In the genomic region with DNA sequence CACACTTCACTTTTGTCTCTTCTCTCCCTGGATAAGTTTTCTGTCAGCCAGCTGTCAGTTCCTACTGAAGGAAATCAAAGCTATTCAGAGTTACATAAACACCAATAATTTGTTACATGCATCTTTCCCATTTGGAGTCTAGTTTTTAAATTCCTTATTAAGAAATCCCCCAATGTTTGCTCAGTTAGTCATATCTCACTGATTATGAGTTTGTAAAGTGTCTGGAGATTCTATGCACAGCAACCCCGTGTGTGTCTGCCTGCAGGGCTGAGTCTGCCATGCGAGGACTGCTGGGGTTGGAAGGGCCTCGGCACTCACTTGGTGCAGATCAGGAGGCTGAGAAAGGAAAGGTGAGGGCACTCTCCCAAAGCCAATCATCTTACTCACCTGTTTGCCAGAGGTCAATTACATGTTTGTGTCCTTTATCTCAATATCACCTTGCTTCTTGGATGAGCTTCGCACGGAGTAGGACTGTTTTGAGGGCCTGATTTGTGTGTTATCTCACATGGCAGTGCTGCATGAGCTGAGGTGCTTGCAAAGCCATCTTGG, we compare ENCODE assay signal across 25 cellular contexts. TPM values are rescaled to one million over a fixed set of nuclear protein-coding genes. Genes with fewer than 3 reads are reported as not detected.
"Had no signal": no experiment of that assay in that cellular context is flagged by ENCODE, and none has a peak within 500 bp of the region (broad histone marks: within the 10 kb centered on the region; RNA-seq: fewer than 3 reads in every experiment).

No MANE protein-coding gene starts in this region.

- H3K9me3 ChIP-seq: esophagus muscularis mucosa, mucosa of descending colon, ovary, sigmoid colon, stomach, thyroid gland, upper lobe of left lung had no signal

- H3K36me3 ChIP-seq: esophagus muscularis mucosa, ovary, sigmoid colon, stomach, thyroid gland, upper lobe of left lung had no signal

- ATAC-seq: activated CD8-positive, alpha-beta T cell treated with anti-CD3 and anti-CD28 coated beads for 36 hours; activated naive CD8-positive, alpha-beta T cell treated with anti-CD3 and anti-CD28 coated beads, Interleukin-2, amount 50 U/mL, for 24 hours; activated T-cell treated with anti-CD3 and anti-CD28 coated beads, Interleukin-2, amount 50 U/mL, for 4 hours; activated T-helper 17 cell treated with anti-CD3 and anti-CD28 coated beads, Interleukin-2, amount 50 U/mL, for 72 hours; left ventricle myocardium superior; mucosa of descending colon; natural killer cell treated with Interleukin-12 subunit alpha and Interleukin-12 subunit beta and Interleukin-15 and Interleukin-18, amount 100 ng/mL, for 72 hours; stimulated activated naive B cell treated with anti-CD40 and anti-IgM and Interleukin-4, amounts not matched to agents 10 μg/mL and 1 μg/mL and 100 μg/mL, for 72 hours had no signal

- DNase-seq: activated CD4-positive, alpha-beta T cell treated with anti-CD3 and anti-CD28 coated beads, Interleukin-2, amount 50 U/mL, for 1 hour; activated CD4-positive, CD25-positive, alpha-beta regulatory T cell treated with anti-CD3 and anti-CD28 coated beads, Interleukin-2, amount 50 U/mL, for 72 hours; activated CD8-positive, alpha-beta T cell treated with anti-CD3 and anti-CD28 coated beads for 36 hours; activated gamma-delta T cell treated with Interleukin-2 at 50 U/mL for 16 hours; activated naive CD8-positive, alpha-beta T cell treated with anti-CD3 and anti-CD28 coated beads, Interleukin-2, amount 50 U/mL, for 24 hours; activated T-cell treated with anti-CD3 and anti-CD28 coated beads, Interleukin-2, amount 50 U/mL, for 4 hours; amygdala; endodermal cell; left ventricle myocardium superior; mucosa of descending colon; ovary; retina; sigmoid colon; small intestine; stimulated activated CD4-positive, alpha-beta T cell treated with anti-CD3 and anti-CD28 coated beads, Interleukin-2, amount 100 ng/mL, for 24 hours; stimulated activated naive B cell treated with anti-CD40 and anti-IgM and Interleukin-4, amounts not matched to agents 10 μg/mL and 1 μg/mL and 100 μg/mL, for 72 hours; stomach; thyroid gland; upper lobe of left lung had no signal

- H3K27ac ChIP-seq: esophagus muscularis mucosa, ovary, sigmoid colon, stomach, thyroid gland, upper lobe of left lung had no signal

- H3K27me3 ChIP-seq: ovary had no signal

- H3K4me3 ChIP-seq: esophagus muscularis mucosa, mucosa of descending colon, ovary, sigmoid colon, stomach, thyroid gland, upper lobe of left lung had no signal

RNA-seq across cellular contexts. Expression of a gene that starts 3.3 kb away (rescaled TPM):
- total RNA-seq: activated CD8-positive, alpha-beta T cell treated with anti-CD3 and anti-CD28 coated beads for 36 hours; activated T-cell treated with anti-CD3 and anti-CD28 coated beads, Interleukin-2, amount 50 U/mL, for 4 hours; activated T-helper 17 cell treated with anti-CD3 and anti-CD28 coated beads, Interleukin-2, amount 50 U/mL, for 72 hours; left ventricle myocardium superior; lung microvascular endothelial cell; mucosa of descending colon; myocyte; natural killer cell treated with Interleukin-12 subunit alpha and Interleukin-12 subunit beta and Interleukin-15 and Interleukin-18, amount 100 ng/mL, for 72 hours; sigmoid colon; stomach; T-helper 1 cell treated with Interleukin-12 subunit alpha and Interleukin-12 subunit beta and Interleukin-4 antibody, amounts not matched to agents 30 ng/mL and 1 ng/mL, for 36 hours; thyroid gland had no signal
- polyA plus RNA-seq: ovary, small intestine, stomach had no signal
